9 cellular contexts compared by ENCODE assay signal in the genomic region with DNA sequence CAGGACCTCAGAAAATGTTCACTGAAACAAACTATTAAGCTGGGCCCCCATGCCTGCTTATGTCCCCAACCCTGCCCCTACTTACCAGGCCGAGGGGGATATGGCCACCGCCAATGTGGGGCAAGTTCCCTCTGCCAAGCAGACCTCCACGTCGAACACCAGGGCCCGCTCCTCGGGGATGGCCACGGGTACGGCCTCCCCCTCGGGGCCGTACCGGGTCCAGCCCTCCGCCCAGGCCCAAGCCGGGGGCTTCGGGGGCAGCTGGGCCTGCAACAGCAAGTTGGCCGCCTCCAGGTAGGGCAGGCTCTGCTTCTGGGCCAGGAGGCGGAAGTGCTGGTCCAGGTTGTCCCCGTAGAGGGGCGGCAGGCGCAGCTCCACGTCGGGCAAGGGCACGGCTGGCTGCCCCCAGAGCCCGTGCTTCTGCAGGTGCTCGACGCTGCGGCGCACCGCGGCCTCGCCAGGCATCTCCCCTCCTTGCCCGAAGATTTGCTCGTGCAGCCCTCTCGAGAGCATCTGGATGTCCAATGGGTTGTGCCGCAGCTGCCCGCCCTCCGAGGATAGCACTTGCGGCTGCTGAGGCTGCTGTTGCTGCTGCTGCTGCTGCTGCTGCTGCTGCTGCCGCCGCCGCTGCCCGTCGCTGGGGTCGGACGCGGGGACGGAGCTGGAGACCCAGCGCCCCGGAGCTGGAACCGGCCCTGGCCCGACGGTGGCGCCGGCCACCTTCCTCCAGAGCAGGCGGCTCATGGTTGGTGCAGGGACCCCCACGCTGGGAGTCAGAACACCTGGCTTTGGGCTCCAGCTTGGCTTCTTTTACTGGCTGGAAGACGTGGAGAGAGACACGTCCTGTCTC. TPM values are rescaled to one million over a fixed set of nuclear protein-coding genes. Genes with fewer than 3 reads are reported as not detected.
DNase-seq lines count a peak whose midpoint lies in the region; FAIRE-seq and TF ChIP-seq lines count a peak whose summit lies in the region.
"Had no signal": no experiment of that assay in that cellular context is flagged by ENCODE, and none has a peak within 500 bp of the region (broad histone marks: within the 10 kb centered on the region; RNA-seq: fewer than 3 reads in every experiment).

No MANE protein-coding gene starts in this region.

- H3K27me3 Mint-ChIP-seq in T-helper 2 cell treated with Interferon-gamma antibody and Interleukin-4, amounts not matched to agents 5 μg/mL and 100 μg/mL, for 36 hours (ENCODE audit: low read depth): peaks cover 7% of the 10 kb centered on the region
- H3K27me3 Mint-ChIP-seq in activated T-helper 1 cell treated with anti-CD3 and anti-CD28 coated beads, Interleukin-12 subunit alpha, Interleukin-12 subunit beta, Interleukin-2, Interleukin-4 antibody, amounts not matched to agents 30 ng/mL and 10 ng/mL and 1 ng/mL, durations not matched to agents 14 hours and 24 hours and 36 hours (ENCODE audit: insufficient read depth): peaks cover 5% of the 10 kb centered on the region

- TF ChIP-seq EP300 in stomach (IDR thresholded peaks at IDR 0.05): no peak

- H3K9me3 Mint-ChIP-seq in T-helper 2 cell treated with Interferon-gamma antibody and Interleukin-4, amounts not matched to agents 5 μg/mL and 100 μg/mL, for 36 hours: no peaks in the 10 kb centered on the region
- no peaks in the 10 kb centered on the region for H3K9me3 Mint-ChIP-seq in activated T-helper 1 cell treated with anti-CD3 and anti-CD28 coated beads, Interleukin-12 subunit alpha, Interleukin-12 subunit beta, Interleukin-2, Interleukin-4 antibody, amounts not matched to agents 30 ng/mL and 10 ng/mL and 1 ng/mL, durations not matched to agents 14 hours and 24 hours and 36 hours

- peak overlapping the region in 2 of 5 donors; percentile 93 to 94 for H3K27ac ChIP-seq in stomach

- H3K9me3 ChIP-seq in iPS-18c (ENCODE audit: control insufficient read depth, insufficient read depth, low read length) (no peaks in the 10 kb centered on the region), stomach (no peaks in the 10 kb centered on the region)

- peak overlapping the region; percentile 95 for H3K4me3 ChIP-seq in iPS-18c (ENCODE audit: insufficient read depth, low read depth, low read length)
- H3K4me3 ChIP-seq in stomach: peak overlapping the region; percentile 86 to 99 (median 92)

- H3K36me3 ChIP-seq in stomach: peaks cover 48 to 54% (median 52%) of the 10 kb centered on the region in 4 donors

- no peak for DNase-seq in T-helper 2 cell treated with Interferon-gamma antibody and Interleukin-4, amounts not matched to agents 5 μg/mL and 100 μg/mL, for 36 hours (ENCODE audit: low spot score)
- DNase-seq in T-helper 2 cell (no peak), stomach (no peak), RCC 7860 (ENCODE audit: low spot score) (no peak), DMS153 (lab: John Stamatoyannopoulos, UW) (no peak), midbrain (lab: John Stamatoyannopoulos, UW) (no peak)
- no peak for DNase-seq in activated T-helper 1 cell treated with anti-CD3 and anti-CD28 coated beads, Interleukin-12 subunit alpha, Interleukin-12 subunit beta, Interleukin-2, Interleukin-4 antibody, amounts not matched to agents 30 ng/mL and 10 ng/mL and 1 ng/mL, durations not matched to agents 14 hours and 24 hours and 36 hours (ENCODE audit: low spot score)
- DNase-seq: amniotic stem cell had no signal

- no peaks in the 10 kb centered on the region for H3K27me3 ChIP-seq in stomach

- peaks cover 59 to 69% (median 62%) of the 10 kb centered on the region in 4 donors for H3K4me1 ChIP-seq in stomach

- no peak for TF ChIP-seq CTCF in stomach (IDR thresholded peaks at IDR 0.05)

- H3K4me1 Mint-ChIP-seq in T-helper 2 cell treated with Interferon-gamma antibody and Interleukin-4, amounts not matched to agents 5 μg/mL and 100 μg/mL, for 36 hours (ENCODE audit: low read depth): peaks cover 59% of the 10 kb centered on the region
- peaks cover 70% of the 10 kb centered on the region for H3K4me1 Mint-ChIP-seq in activated T-helper 1 cell treated with anti-CD3 and anti-CD28 coated beads, Interleukin-12 subunit alpha, Interleukin-12 subunit beta, Interleukin-2, Interleukin-4 antibody, amounts not matched to agents 30 ng/mL and 10 ng/mL and 1 ng/mL, durations not matched to agents 14 hours and 24 hours and 36 hours (ENCODE audit: low read depth)

- intact Hi-C loops in activated T-helper 1 cell treated with anti-CD3 and anti-CD28 coated beads, Interleukin-12 subunit alpha, Interleukin-12 subunit beta, Interleukin-2, Interleukin-4 antibody, amounts not matched to agents 30 ng/mL and 10 ng/mL and 1 ng/mL, durations not matched to agents 14 hours and 24 hours and 36 hours (cut with micrococcal nuclease): loop anchor here (5.0 to 10.0 kb wide), 5 partner anchors 36 to 1622 kb away; partner anchors contain the start of genes HAPLN3, NGRN and RCCD1
- intact Hi-C loops in stomach (cut with DNase I; ENCODE audit: low total_unique reads): no loop called here

- H3K4me3 Mint-ChIP-seq in T-helper 2 cell treated with Interferon-gamma antibody and Interleukin-4, amounts not matched to agents 5 μg/mL and 100 μg/mL, for 36 hours: peak overlapping the region; percentile 86
- H3K4me3 Mint-ChIP-seq in activated T-helper 1 cell treated with anti-CD3 and anti-CD28 coated beads, Interleukin-12 subunit alpha, Interleukin-12 subunit beta, Interleukin-2, Interleukin-4 antibody, amounts not matched to agents 30 ng/mL and 10 ng/mL and 1 ng/mL, durations not matched to agents 14 hours and 24 hours and 36 hours: peak overlapping the region; percentile 85

- peak overlapping the region; percentile 75 for H3K27ac Mint-ChIP-seq in T-helper 2 cell treated with Interferon-gamma antibody and Interleukin-4, amounts not matched to agents 5 μg/mL and 100 μg/mL, for 36 hours
- peak overlapping the region; percentile 58 for H3K27ac Mint-ChIP-seq in activated T-helper 1 cell treated with anti-CD3 and anti-CD28 coated beads, Interleukin-12 subunit alpha, Interleukin-12 subunit beta, Interleukin-2, Interleukin-4 antibody, amounts not matched to agents 30 ng/mL and 10 ng/mL and 1 ng/mL, durations not matched to agents 14 hours and 24 hours and 36 hours

- TF ChIP-seq POLR2A in stomach (IDR thresholded peaks at IDR 0.05): no peak

- no peak for FAIRE-seq in RCC 7860 (lab: Jason Lieb, UNC)

- peaks cover 41% of the 10 kb centered on the region for H3K36me3 Mint-ChIP-seq in T-helper 2 cell treated with Interferon-gamma antibody and Interleukin-4, amounts not matched to agents 5 μg/mL and 100 μg/mL, for 36 hours (ENCODE audit: low read depth)
- peaks cover 37% of the 10 kb centered on the region for H3K36me3 Mint-ChIP-seq in activated T-helper 1 cell treated with anti-CD3 and anti-CD28 coated beads, Interleukin-12 subunit alpha, Interleukin-12 subunit beta, Interleukin-2, Interleukin-4 antibody, amounts not matched to agents 30 ng/mL and 10 ng/mL and 1 ng/mL, durations not matched to agents 14 hours and 24 hours and 36 hours (ENCODE audit: low read depth)

- 86 to 93% (median 91%) methylated on average over 37 to 57 of the region's 57 CpGs for WGBS in stomach, 5 donors

RNA-seq across cellular contexts. Expression of gene POLG, which starts 1.4 kb away (rescaled TPM):
- 116 and 134 TPM in 2 replicates for total RNA-seq in activated T-helper 1 cell treated with anti-CD3 and anti-CD28 coated beads, Interleukin-12 subunit alpha, Interleukin-12 subunit beta, Interleukin-2, Interleukin-4 antibody, amounts not matched to agents 30 ng/mL and 10 ng/mL and 1 ng/mL, durations not matched to agents 14 hours and 24 hours and 36 hours
- total RNA-seq in stomach: 100 to 1,000 TPM in 2 of 5 donors, 10 to 100 TPM in 3; 42.4 to 172 (median 76.9) TPM
- polyA plus RNA-seq in stomach: 10 to 100 TPM; 22.7 to 40.5 (median 24.3) TPM
